In genomic region chr9:110746211-110746930, GRCh38 we compare ENCODE assay signal across 18 cellular contexts.
A peak's percentile ranks its signal among the peaks of the same experiment; 100 is the strongest.
DNase-seq lines count a peak whose midpoint lies in the region; ATAC-seq and TF ChIP-seq lines count a peak whose summit lies in the region.
"Had no signal": no experiment of that assay in that cellular context is flagged by ENCODE, and none has a peak within 500 bp of the region (broad histone marks: within the 10 kb centered on the region; RNA-seq: fewer than 3 reads in every experiment).

No MANE protein-coding gene starts in this region.

- H3K9me3 ChIP-seq in left lung (no peaks in the 10 kb centered on the region), uterus (no peaks in the 10 kb centered on the region), right lobe of liver (no peaks in the 10 kb centered on the region)
- H3K9me3 ChIP-seq: neutrophil had no signal

- peak; percentile 5 for ATAC-seq in left lung
- ATAC-seq in right lobe of liver, result no peak
- ATAC-seq: K562, left colon had no signal

- no peak for TF ChIP-seq CTCF in cardiac fibroblast (IDR thresholded peaks at IDR 0.05; ENCODE audit: low read depth, low read length)
- TF ChIP-seq CTCF in left lung (IDR thresholded peaks at IDR 0.05), result no peak
- no peak for TF ChIP-seq CTCF in uterus (IDR thresholded peaks at IDR 0.05)
- TF ChIP-seq CTCF in right lobe of liver (IDR thresholded peaks at IDR 0.05), result no peak
- TF ChIP-seq CTCF in coronary artery (IDR thresholded peaks at IDR 0.05), result no peak

- H3K4me3 ChIP-seq in cardiac fibroblast (replicated peaks in 1 of 2; ENCODE audit: low read depth in 2 of 2, low read length in 2 of 2), result no peak overlapping the region
- H3K4me3 ChIP-seq in left lung, result no peak overlapping the region
- H3K4me3 ChIP-seq in uterus, result no peak overlapping the region
- no peak overlapping the region for H3K4me3 ChIP-seq in right lobe of liver
- H3K4me3 ChIP-seq in coronary artery, result no peak overlapping the region
- H3K4me3 ChIP-seq: dorsolateral prefrontal cortex, K562 had no signal

- H3K36me3 ChIP-seq in left lung, result no peaks in the 10 kb centered on the region
- no peaks in the 10 kb centered on the region for H3K36me3 ChIP-seq in uterus
- no peaks in the 10 kb centered on the region for H3K36me3 ChIP-seq in right lobe of liver
- H3K36me3 ChIP-seq: neutrophil had no signal

- TF ChIP-seq POLR2A in uterus (IDR thresholded peaks at IDR 0.05), result no peak
- no peak for TF ChIP-seq POLR2A in right lobe of liver (IDR thresholded peaks at IDR 0.05)

- H3K27me3 ChIP-seq in left lung (no peaks in the 10 kb centered on the region), uterus (no peaks in the 10 kb centered on the region), right lobe of liver (no peaks in the 10 kb centered on the region)
- H3K27me3 ChIP-seq: dorsolateral prefrontal cortex, neutrophil had no signal

- DNase-seq in NCI-H1105 treated with DMSO at 0.1 percent for 48 hours (lab: John Stamatoyannopoulos, UW) (peak; percentile 16), NCI-H1105 (lab: John Stamatoyannopoulos, UW) (no peak), cardiac fibroblast (ENCODE audit: low read depth in 2 of 2) (peak; percentile 54 to 66), left lung (no peak), uterus (no peak), right lobe of liver (no peak), coronary artery (ENCODE audit: low spot score) (no peak), T-helper 2 cell (no peak)
- DNase-seq: activated CD4-positive, alpha-beta T cell treated with anti-CD3 and anti-CD28 coated beads, Interleukin-2, amount 10 ng/mL, durations not matched to agents 24 days and 14 days; CD4-positive, alpha-beta T cell; dorsolateral prefrontal cortex; left colon; MV-4-11; NCI-H2081; NCI-H69 had no signal

- 41% methylated on average over 4 of the region's 4 CpGs for WGBS in right lobe of liver (ENCODE audit: insufficient coverage, low coverage, low lambda C conversion rate, missing lambda C conversion rate)

- H3K4me1 ChIP-seq in left lung, result peaks cover 8% of the 10 kb centered on the region in 2 donors
- peaks cover 7 to 24% of the 10 kb centered on the region in 2 donors for H3K4me1 ChIP-seq in uterus
- H3K4me1 ChIP-seq in right lobe of liver, result no peaks in the 10 kb centered on the region

- H3K27ac ChIP-seq in left lung, result no peak overlapping the region
- peak overlapping the region; percentile 82 to 88 for H3K27ac ChIP-seq in uterus
- no peak overlapping the region for H3K27ac ChIP-seq in right lobe of liver
- H3K27ac ChIP-seq in coronary artery, result peak overlapping the region in 1 of 2 donors; percentile 89
- H3K27ac ChIP-seq: 22Rv1, neutrophil had no signal

- intact Hi-C loops in left lung (cut with DNase I) (no loop called here), uterus (cut with DNase I; ENCODE audit: low total_unique reads) (no loop called here), right lobe of liver (cut with DNase I) (no loop called here)

Comparison
In these comparisons a context has a peak if more than half of its experiments do, and no peak if none do; other contexts are left out.
1. DNase-seq: peak in NCI-H1105 treated with DMSO at 0.1 percent for 48 hours (single experiment) and cardiac fibroblast (2 of 2); none in NCI-H1105 (single experiment), left lung (0 of 2), uterus (0 of 2), right lobe of liver (0 of 3), coronary artery (single experiment) and T-helper 2 cell (0 of 5).
2. H3K27ac ChIP-seq: peak in uterus (2 of 2); none in left lung (0 of 2) and right lobe of liver (0 of 3).